In genomic region chr21:20802201-20802600, GRCh38 we compare ENCODE assay signal across 19 cellular contexts.
"Had no signal": no experiment of that assay in that cellular context is flagged by ENCODE, and none has a peak within 500 bp of the region (broad histone marks: within the 10 kb centered on the region; RNA-seq: fewer than 3 reads in every experiment).

No MANE protein-coding gene starts in this region.

- H3K4me1 ChIP-seq: tibial artery had no signal

- H3K4me3 ChIP-seq: mucosa of descending colon, tibial artery had no signal

- FAIRE-seq: endothelial cell of umbilical vein, frontal cortex, islet of Langerhans, urothelium cell line had no signal

- H3K9me3 ChIP-seq: mucosa of descending colon, tibial artery had no signal

- ATAC-seq: effector memory CD8-positive, alpha-beta T cell; esophagus mucosa; left cardiac atrium; mucosa of descending colon had no signal

- H3K27ac ChIP-seq: tibial artery had no signal

- H3K36me3 ChIP-seq: tibial artery had no signal

- H3K27me3 ChIP-seq: tibial artery had no signal

- DNase-seq: activated CD4-positive, alpha-beta T cell treated with anti-CD3 and anti-CD28 coated beads for 1 hour; activated gamma-delta T cell treated with Interleukin-2 at 50 U/mL for 16 hours; activated T-cell treated with anti-CD3 and anti-CD28 coated beads, Interleukin-2, amount 50 U/mL, for 1 hour; aorta; dermis blood vessel endothelial cell; effector memory CD8-positive, alpha-beta T cell; left cardiac atrium; mesenchymal stem cell; mucosa of descending colon; nephron progenitor cell; stimulated activated CD4-positive, alpha-beta T cell treated with anti-CD3 and anti-CD28 coated beads, Interleukin-4, amount 100 ng/mL, for 1 hour; stimulated activated naive CD4-positive, alpha-beta T cell; T-helper 1 cell; tibial artery had no signal
